In the genomic region with DNA sequence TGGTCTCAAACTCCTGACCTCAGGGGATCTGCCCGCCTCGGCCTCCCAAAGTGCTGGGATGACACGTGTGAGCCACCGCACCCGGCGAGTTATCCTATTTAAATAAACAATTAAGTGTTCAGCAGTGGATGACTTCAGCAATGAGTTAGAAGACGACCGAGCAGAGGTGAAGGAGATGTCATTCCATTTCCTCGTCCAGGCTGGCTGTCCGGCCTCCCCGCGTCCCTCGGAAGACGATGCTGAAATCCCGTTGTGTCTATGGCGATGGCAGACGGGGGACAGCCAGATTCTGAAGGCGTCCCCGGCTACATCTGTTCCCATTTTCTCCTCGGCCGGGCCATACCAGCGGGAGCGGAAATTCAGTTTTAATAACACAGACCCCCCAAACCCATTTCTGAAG, we compare ENCODE assay signal across 33 cellular contexts.
"Had no signal": no experiment of that assay in that cellular context is flagged by ENCODE, and none has a peak within 500 bp of the region (broad histone marks: within the 10 kb centered on the region; RNA-seq: fewer than 3 reads in every experiment).

No MANE protein-coding gene starts in this region.

- H3K27me3 ChIP-seq: Peyer's patch, SJSA1 had no signal

- H3K27ac Mint-ChIP-seq: activated CD4-positive, alpha-beta memory T cell treated with anti-CD3 and anti-CD28 coated beads for 36 hours; activated CD4-positive, alpha-beta T cell treated with anti-CD3 and anti-CD28 coated beads for 36 hours; activated CD4-positive, alpha-beta T cell treated with anti-CD3 and anti-CD28 coated beads, Interleukin-2, amount 10 ng/mL, durations not matched to agents 7 days and 5 days; activated naive CD4-positive, alpha-beta T cell treated with anti-CD3 and anti-CD28 coated beads, Interleukin-2, amount 10 ng/mL, durations not matched to agents 7 days and 5 days; activated naive CD8-positive, alpha-beta T cell; activated naive CD8-positive, alpha-beta T cell treated with anti-CD3 and anti-CD28 coated beads, Interleukin-2, amount 50 U/mL, for 24 hours; activated T-helper 1 cell treated with anti-CD3 and anti-CD28 coated beads, Interleukin-12 subunit alpha, Interleukin-12 subunit beta, Interleukin-2, Interleukin-4 antibody, amounts not matched to agents 30 ng/mL and 10 ng/mL and 1 ng/mL, durations not matched to agents 14 hours and 24 hours and 36 hours; T-helper 1 cell treated with Interleukin-12 subunit alpha and Interleukin-12 subunit beta and Interleukin-4 antibody, amounts not matched to agents 30 μg/mL and 1 μg/mL, for 36 hours; T-helper 2 cell treated with Interferon-gamma antibody and Interleukin-4, amounts not matched to agents 5 μg/mL and 100 μg/mL, for 36 hours; WTC11 had no signal

- H3K9me3 Mint-ChIP-seq: activated CD4-positive, alpha-beta memory T cell treated with anti-CD3 and anti-CD28 coated beads for 36 hours; activated CD4-positive, alpha-beta T cell treated with anti-CD3 and anti-CD28 coated beads, Interleukin-2, amount 10 ng/mL, durations not matched to agents 7 days and 5 days; activated naive CD4-positive, alpha-beta T cell treated with anti-CD3 and anti-CD28 coated beads, Interleukin-2, amount 10 ng/mL, durations not matched to agents 7 days and 5 days; activated naive CD8-positive, alpha-beta T cell treated with anti-CD3 and anti-CD28 coated beads, Interleukin-2, amount 50 U/mL, for 24 hours; activated T-cell treated with anti-CD3 and anti-CD28 coated beads, Interleukin-2, amount 50 U/mL, for 4 hours; activated T-helper 1 cell treated with anti-CD3 and anti-CD28 coated beads, Interleukin-12 subunit alpha, Interleukin-12 subunit beta, Interleukin-2, Interleukin-4 antibody, amounts not matched to agents 30 ng/mL and 10 ng/mL and 1 ng/mL, durations not matched to agents 14 hours and 24 hours and 36 hours; T-helper 1 cell treated with Interleukin-12 subunit alpha and Interleukin-12 subunit beta and Interleukin-4 antibody, amounts not matched to agents 30 μg/mL and 1 μg/mL, for 36 hours; T-helper 2 cell treated with Interferon-gamma antibody and Interleukin-4, amounts not matched to agents 5 μg/mL and 100 μg/mL, for 36 hours; WTC11 had no signal

- DNase-seq: activated CD4-positive, alpha-beta memory T cell treated with anti-CD3 and anti-CD28 coated beads for 36 hours; activated CD4-positive, alpha-beta T cell treated with anti-CD3 and anti-CD28 coated beads for 36 hours; activated CD4-positive, alpha-beta T cell treated with anti-CD3 and anti-CD28 coated beads, Interleukin-2, amount 10 ng/mL, durations not matched to agents 7 days and 5 days; activated CD8-positive, alpha-beta memory T cell treated with anti-CD3 and anti-CD28 coated beads, Interleukin-2, amount 50 U/mL, for 4 hours; activated gamma-delta T cell treated with Interleukin-2 at 50 U/mL for 16 hours; activated naive CD4-positive, alpha-beta T cell treated with anti-CD3 and anti-CD28 coated beads, Interleukin-2, amount 10 ng/mL, durations not matched to agents 7 days and 5 days; activated naive CD8-positive, alpha-beta T cell treated with anti-CD3 and anti-CD28 coated beads, Interleukin-2, amount 50 U/mL, for 24 hours; activated T-cell treated with anti-CD3 and anti-CD28 coated beads for 4 hours; activated T-cell treated with anti-CD3 and anti-CD28 coated beads, Interleukin-2, amount 50 U/mL, for 4 hours; anterior cingulate cortex; central memory CD4-positive, alpha-beta T cell; Karpas-422; KBM-7; NCI-H1105; NCI-H1417 treated with DMSO at 0.1 percent for 48 hours; NCI-H187 treated with DMSO at 0.1 percent for 48 hours; NCI-H2081 treated with DMSO at 0.1 percent for 48 hours; NCI-H226; NCI-H524 treated with DMSO at 0.1 percent for 48 hours; PC-3; Peyer's patch; RPMI8226; SHP77 treated with DMSO at 0.1 percent for 48 hours; SK-N-SH had no signal

- H3K4me3 ChIP-seq: Peyer's patch, SJSA1 had no signal

- H3K4me1 ChIP-seq: Peyer's patch, SJSA1 had no signal

- H3K9ac ChIP-seq: SK-N-SH had no signal

- H3K4me3 Mint-ChIP-seq: activated CD4-positive, alpha-beta memory T cell treated with anti-CD3 and anti-CD28 coated beads for 36 hours; activated CD4-positive, alpha-beta T cell treated with anti-CD3 and anti-CD28 coated beads for 36 hours; activated CD4-positive, alpha-beta T cell treated with anti-CD3 and anti-CD28 coated beads, Interleukin-2, amount 10 ng/mL, durations not matched to agents 7 days and 5 days; activated naive CD4-positive, alpha-beta T cell treated with anti-CD3 and anti-CD28 coated beads, Interleukin-2, amount 10 ng/mL, durations not matched to agents 7 days and 5 days; activated naive CD8-positive, alpha-beta T cell; activated naive CD8-positive, alpha-beta T cell treated with anti-CD3 and anti-CD28 coated beads, Interleukin-2, amount 50 U/mL, for 24 hours; activated T-cell treated with anti-CD3 and anti-CD28 coated beads, Interleukin-2, amount 50 U/mL, for 4 hours; activated T-helper 1 cell treated with anti-CD3 and anti-CD28 coated beads, Interleukin-12 subunit alpha, Interleukin-12 subunit beta, Interleukin-2, Interleukin-4 antibody, amounts not matched to agents 30 ng/mL and 10 ng/mL and 1 ng/mL, durations not matched to agents 14 hours and 24 hours and 36 hours; brain; T-helper 1 cell treated with Interleukin-12 subunit alpha and Interleukin-12 subunit beta and Interleukin-4 antibody, amounts not matched to agents 30 μg/mL and 1 μg/mL, for 36 hours; T-helper 2 cell treated with Interferon-gamma antibody and Interleukin-4, amounts not matched to agents 5 μg/mL and 100 μg/mL, for 36 hours; WTC11 had no signal

- H3K27me3 Mint-ChIP-seq: activated CD4-positive, alpha-beta memory T cell treated with anti-CD3 and anti-CD28 coated beads for 36 hours; activated CD4-positive, alpha-beta T cell treated with anti-CD3 and anti-CD28 coated beads for 36 hours; activated CD4-positive, alpha-beta T cell treated with anti-CD3 and anti-CD28 coated beads, Interleukin-2, amount 10 ng/mL, durations not matched to agents 7 days and 5 days; activated naive CD4-positive, alpha-beta T cell treated with anti-CD3 and anti-CD28 coated beads, Interleukin-2, amount 10 ng/mL, durations not matched to agents 7 days and 5 days; activated naive CD8-positive, alpha-beta T cell; activated naive CD8-positive, alpha-beta T cell treated with anti-CD3 and anti-CD28 coated beads, Interleukin-2, amount 50 U/mL, for 24 hours had no signal

- ATAC-seq: activated CD4-positive, alpha-beta T cell treated with anti-CD3 and anti-CD28 coated beads for 36 hours; activated CD4-positive, CD25-positive, alpha-beta regulatory T cell treated with anti-CD3 and anti-CD28 coated beads, Interleukin-2, amount 50 U/mL, for 24 hours; activated naive CD8-positive, alpha-beta T cell treated with anti-CD3 and anti-CD28 coated beads, Interleukin-2, amount 50 U/mL, for 24 hours; activated T-cell treated with anti-CD3 and anti-CD28 coated beads, Interleukin-2, amount 50 U/mL, for 4 hours; PC-3; WTC11 had no signal

- H3K9me2 ChIP-seq: SK-N-SH had no signal

- H3K27ac ChIP-seq: Peyer's patch, SJSA1 had no signal

- FAIRE-seq: TTC549 had no signal

- H3K36me3 Mint-ChIP-seq: activated CD4-positive, alpha-beta memory T cell treated with anti-CD3 and anti-CD28 coated beads for 36 hours; activated naive CD4-positive, alpha-beta T cell treated with anti-CD3 and anti-CD28 coated beads, Interleukin-2, amount 10 ng/mL, durations not matched to agents 7 days and 5 days; activated naive CD8-positive, alpha-beta T cell; brain; WTC11 had no signal

- H3K9me3 ChIP-seq: SJSA1, SK-N-SH had no signal

- H3K36me3 ChIP-seq: Peyer's patch, SJSA1 had no signal

- H3K4me2 ChIP-seq: SK-N-SH had no signal

- H3K4me1 Mint-ChIP-seq: activated CD4-positive, alpha-beta T cell treated with anti-CD3 and anti-CD28 coated beads for 36 hours; activated CD4-positive, alpha-beta T cell treated with anti-CD3 and anti-CD28 coated beads, Interleukin-2, amount 10 ng/mL, durations not matched to agents 7 days and 5 days; activated naive CD4-positive, alpha-beta T cell treated with anti-CD3 and anti-CD28 coated beads, Interleukin-2, amount 10 ng/mL, durations not matched to agents 7 days and 5 days; activated naive CD8-positive, alpha-beta T cell treated with anti-CD3 and anti-CD28 coated beads, Interleukin-2, amount 50 U/mL, for 24 hours; brain; WTC11 had no signal
